16 cellular contexts compared by ENCODE assay signal in the genomic region with DNA sequence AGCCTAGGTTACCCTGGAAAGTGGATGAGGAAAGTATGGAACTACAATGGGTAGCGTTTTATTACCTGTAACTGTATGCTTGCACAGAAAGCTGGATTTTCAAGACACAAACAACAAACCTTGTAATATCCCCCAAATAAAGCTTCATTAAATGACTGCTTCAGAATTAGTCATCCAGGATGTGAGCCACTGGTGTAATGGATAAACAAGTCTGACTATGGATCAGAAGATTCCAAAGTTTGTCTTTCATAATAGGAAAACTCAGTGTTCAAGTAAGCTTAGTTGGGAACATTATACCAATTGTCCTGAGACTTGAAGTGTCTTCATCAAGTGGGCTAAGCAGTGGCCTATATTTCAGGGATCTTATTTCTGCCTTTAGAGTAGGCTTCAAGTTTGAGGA.
DNase-seq lines count a peak whose midpoint lies in the region; ATAC-seq and TF ChIP-seq lines count a peak whose summit lies in the region.
"Had no signal": no experiment of that assay in that cellular context is flagged by ENCODE, and none has a peak within 500 bp of the region (broad histone marks: within the 10 kb centered on the region; RNA-seq: fewer than 3 reads in every experiment).

No MANE protein-coding gene starts in this region.

- 0 out of 5 replicates have a peak overlapping the region, but pooled peaks of 1 of the 2 experiments have one; percentile 70 for H3K4me3 Mint-ChIP-seq in H9
- H3K4me3 Mint-ChIP-seq in activated T-helper 17 cell treated with anti-CD3 and anti-CD28 coated beads, Interleukin-2, amount 50 U/mL, for 72 hours = no peak overlapping the region
- no peak overlapping the region for H3K4me3 Mint-ChIP-seq in CD4-positive, alpha-beta T cell

- H3K27me3 ChIP-seq in H9 (ENCODE audit: insufficient read depth, low read length) (no peaks in the 10 kb centered on the region), SK-N-SH (ENCODE audit: insufficient read depth) (no peaks in the 10 kb centered on the region), fibroblast of lung (ENCODE audit: control insufficient read depth, insufficient read depth, low read length) (no peaks in the 10 kb centered on the region)
- H3K27me3 ChIP-seq in CD4-positive, alpha-beta T cell (ENCODE audit: control insufficient read depth, insufficient read depth, low read length) = no peaks in the 10 kb centered on the region
- H3K27me3 ChIP-seq: BLaER1 treated with 17β-estradiol and CSF1 and Interleukin-3, amounts not matched to agents 10 nM and 100 nM; suprapubic skin had no signal

- peak overlapping the region; percentile 78 for H2AK5ac ChIP-seq in H9 (ENCODE audit: insufficient read length, low read length)

- no peaks in the 10 kb centered on the region for H4K20me1 ChIP-seq in H9 (ENCODE audit: control insufficient read depth, insufficient read depth, insufficient read length)
- no peaks in the 10 kb centered on the region for H4K20me1 ChIP-seq in SK-N-SH (ENCODE audit: insufficient read depth)
- H4K20me1 ChIP-seq in fibroblast of lung (ENCODE audit: control insufficient read depth, extremely low read depth, insufficient read depth, low read length) = no peaks in the 10 kb centered on the region
- H4K20me1 ChIP-seq: BLaER1 treated with 17β-estradiol and CSF1 and Interleukin-3, amounts not matched to agents 10 nM and 100 nM had no signal

- DNase-seq in H9 = no peak
- no peak for DNase-seq in SK-N-SH
- peak; percentile 48 to 61 for DNase-seq in fibroblast of lung (ENCODE audit: low read depth in 2 of 2)
- peak; percentile 35 for DNase-seq in skeletal muscle cell (ENCODE audit: low read depth)
- DNase-seq in ureter (ENCODE audit: low spot score) = no peak
- no peak for DNase-seq in CD4-positive, alpha-beta T cell
- DNase-seq: DMS153, foreskin melanocyte, NCI-H1694, NCI-H510A treated with DMSO at 0.1 percent for 48 hours, OCI-M1 had no signal

- H3K4me1 ChIP-seq in H9 (ENCODE audit: insufficient read depth, low read length) (peaks cover 9% of the 10 kb centered on the region; the same call in 1 of the 2 replicates), SK-N-SH (ENCODE audit: control insufficient read depth in 1 of 2, insufficient read depth in 2 of 2, low read depth in 1 of 2, low read length in 1 of 2) (peaks cover 3 to 13% of the 10 kb centered on the region in 2 experiments; a peak in 2 of 4 replicates), fibroblast of lung (ENCODE audit: control insufficient read depth, extremely low read depth, insufficient read depth, low read length) (no peaks in the 10 kb centered on the region)
- H3K4me1 ChIP-seq: BLaER1 treated with 17β-estradiol and CSF1 and Interleukin-3, amounts not matched to agents 10 nM and 100 nM; suprapubic skin had no signal

- H3K23ac ChIP-seq in H9 (ENCODE audit: insufficient read length, low read depth, low read length) = no peak overlapping the region

- H3K9me3 Mint-ChIP-seq in H9 = peaks cover 3 to 7% of the 10 kb centered on the region in 2 experiments; a peak in 3 of 5 replicates
- H3K9me3 Mint-ChIP-seq in activated T-helper 17 cell treated with anti-CD3 and anti-CD28 coated beads, Interleukin-2, amount 50 U/mL, for 72 hours = peaks cover 18% of the 10 kb centered on the region
- peaks cover 7% of the 10 kb centered on the region for H3K9me3 Mint-ChIP-seq in CD4-positive, alpha-beta T cell
- H3K9me3 Mint-ChIP-seq: brain had no signal

- no peaks in the 10 kb centered on the region for H3K9me2 ChIP-seq in SK-N-SH

- no peak overlapping the region for H2BK20ac ChIP-seq in H9 (ENCODE audit: low read depth, low read length, poor library complexity, severe bottlenecking)

- H3K4me3 ChIP-seq in SK-N-SH (ENCODE audit: low read depth in 2 of 2, low read length in 1 of 2) (no peak overlapping the region; a peak in 1 of 4 replicates), fibroblast of lung (replicated peaks in 1 of 4; ENCODE audit: control extremely low read depth in 1 of 4, insufficient read depth in 1 of 4, low read depth in 3 of 4, low read length in 4 of 4) (no peak overlapping the region), skeletal muscle cell (ENCODE audit: low read depth, low read length) (no peak overlapping the region)
- H3K4me3 ChIP-seq: BLaER1 treated with 17β-estradiol and CSF1 and Interleukin-3, amounts not matched to agents 10 nM and 100 nM; lung; suprapubic skin had no signal

- H3K14ac ChIP-seq in H9 (ENCODE audit: insufficient read depth, low read length) = no peak overlapping the region

- TF ChIP-seq CTCF in H9 (conservative IDR thresholded peaks at IDR 0.05) = no peak
- TF ChIP-seq CTCF in SK-N-SH (IDR thresholded peaks at IDR 0.05) = no peak
- TF ChIP-seq CTCF in fibroblast of lung (conservative IDR thresholded peaks at IDR 0.05 in 1 of 2, IDR thresholded peaks at IDR 0.05 in 1 of 2; ENCODE audit: low read depth in 1 of 2, low read length in 2 of 2) = no peak
- no peak for TF ChIP-seq CTCF in CD4-positive, alpha-beta T cell (IDR thresholded peaks at IDR 0.05)

- H3F3A ChIP-seq in SK-N-SH (replicated peaks; ENCODE audit: insufficient read depth) = peaks cover 11% of the 10 kb centered on the region

- H2BK5ac ChIP-seq in H9 (ENCODE audit: insufficient read length, low read length) = peak overlapping the region; percentile 23

- intact Hi-C loops in CD4-positive, alpha-beta T cell (cut with DNase I, micrococcal nuclease) = no loop called here

- peak overlapping the region in 2 of 3 experiments; percentile 86 to 93; a peak in 4 of 7 replicates for H3K27ac Mint-ChIP-seq in H9
- H3K27ac Mint-ChIP-seq in activated T-helper 17 cell treated with anti-CD3 and anti-CD28 coated beads, Interleukin-2, amount 50 U/mL, for 72 hours = no peak overlapping the region
- H3K27ac Mint-ChIP-seq in CD4-positive, alpha-beta T cell = no peak overlapping the region

- no CpG with 5 or more reads among the region's 1 CpG for WGBS in H9 (ENCODE audit: extremely low coverage, insufficient read length, low lambda C conversion rate)
- 71% methylated on average over 1 of the region's 1 CpG for WGBS in SK-N-SH (ENCODE audit: low lambda C conversion rate)

- peaks cover 34 to 40% of the 10 kb centered on the region in 2 experiments for H3K4me1 Mint-ChIP-seq in H9
- H3K4me1 Mint-ChIP-seq in activated T-helper 17 cell treated with anti-CD3 and anti-CD28 coated beads, Interleukin-2, amount 50 U/mL, for 72 hours = no peaks in the 10 kb centered on the region
- H3K4me1 Mint-ChIP-seq in CD4-positive, alpha-beta T cell (ENCODE audit: low read depth) = no peaks in the 10 kb centered on the region

- no peaks in the 10 kb centered on the region for H3K79me1 ChIP-seq in H9 (ENCODE audit: insufficient read depth, low read depth, low read length, poor library complexity, severe bottlenecking)

- H2AFZ ChIP-seq in H9 (ENCODE audit: low read length) (no peak overlapping the region), SK-N-SH (ENCODE audit: low read depth) (peak overlapping the region; percentile 65), fibroblast of lung (ENCODE audit: low read length) (no peak overlapping the region)

- H3K9ac ChIP-seq in H9 (ENCODE audit: extremely low read depth, insufficient read length, low read length) (no peak overlapping the region), SK-N-SH (no peak overlapping the region), fibroblast of lung (ENCODE audit: insufficient read depth, low read length) (no peak overlapping the region)
- H3K9ac ChIP-seq: BLaER1 treated with 17β-estradiol and CSF1 and Interleukin-3, amounts not matched to agents 10 nM and 100 nM had no signal

- ATAC-seq in activated T-helper 17 cell treated with anti-CD3 and anti-CD28 coated beads, Interleukin-2, amount 50 U/mL, for 72 hours (replicated peaks) = no peak
- ATAC-seq in CD4-positive, alpha-beta T cell (ENCODE audit: poor library complexity) = no peak

- H3K23me2 ChIP-seq in H9 (ENCODE audit: insufficient read length, low read depth, low read length, poor library complexity, severe bottlenecking) = no peaks in the 10 kb centered on the region

- H3K27me3 Mint-ChIP-seq in H9 (ENCODE audit: low read depth) = no peaks in the 10 kb centered on the region
- H3K27me3 Mint-ChIP-seq in activated T-helper 17 cell treated with anti-CD3 and anti-CD28 coated beads, Interleukin-2, amount 50 U/mL, for 72 hours = no peaks in the 10 kb centered on the region
- H3K27me3 Mint-ChIP-seq in CD4-positive, alpha-beta T cell = no peaks in the 10 kb centered on the region
- H3K27me3 Mint-ChIP-seq: brain had no signal

- peak overlapping the region; percentile 69 for H3K4me2 ChIP-seq in H9 (ENCODE audit: insufficient read depth, insufficient read length, low read length)
- H3K4me2 ChIP-seq in SK-N-SH = peak overlapping the region; percentile 42
- H3K4me2 ChIP-seq in fibroblast of lung (ENCODE audit: extremely low read depth, insufficient read depth, low read length) = no peak overlapping the region
- H3K4me2 ChIP-seq: BLaER1 treated with 17β-estradiol and CSF1 and Interleukin-3, amounts not matched to agents 10 nM and 100 nM had no signal

- peaks cover 2 to 22% (median 18%) of the 10 kb centered on the region in 3 experiments for H3K36me3 Mint-ChIP-seq in H9 (ENCODE audit: insufficient read depth in 1 of 3, low read depth in 3 of 3)
- H3K36me3 Mint-ChIP-seq in activated T-helper 17 cell treated with anti-CD3 and anti-CD28 coated beads, Interleukin-2, amount 50 U/mL, for 72 hours (ENCODE audit: low read depth) = no peaks in the 10 kb centered on the region
- H3K36me3 Mint-ChIP-seq in CD4-positive, alpha-beta T cell (ENCODE audit: low read depth) = no peaks in the 10 kb centered on the region
- H3K36me3 Mint-ChIP-seq: brain had no signal

- no peak overlapping the region for H3K18ac ChIP-seq in H9 (ENCODE audit: insufficient read length, low read depth, low read length)

- H4K91ac ChIP-seq in H9 (ENCODE audit: insufficient read length, low read depth, low read length) = no peak overlapping the region

- H3T11ph ChIP-seq in H9 (ENCODE audit: low read length) = no peak overlapping the region

- POLR2A ChIA-PET in SK-N-SH (lab: Yijun Ruan, JAX) = no interaction called here
- POLR2A ChIA-PET in CD4-positive, alpha-beta T cell (lab: Charles Lee) = no interaction called here

- H3K4ac ChIP-seq in H9 (ENCODE audit: low read depth, low read length) = no peak overlapping the region

- no peak overlapping the region for H4K8ac ChIP-seq in H9 (replicated peaks; ENCODE audit: insufficient read length, low read depth, low read length)

- H3K9me3 ChIP-seq in H9 (ENCODE audit: control insufficient read depth, low read depth, low read length) = no peaks in the 10 kb centered on the region
- H3K9me3 ChIP-seq in SK-N-SH = no peaks in the 10 kb centered on the region
- no peaks in the 10 kb centered on the region for H3K9me3 ChIP-seq in fibroblast of lung (ENCODE audit: control insufficient read depth, insufficient read depth, low read depth, low read length)
- H3K9me3 ChIP-seq in CD4-positive, alpha-beta T cell (ENCODE audit: control insufficient read depth, low read length) = no peaks in the 10 kb centered on the region
- H3K9me3 ChIP-seq: BLaER1 treated with 17β-estradiol and CSF1 and Interleukin-3, amounts not matched to agents 10 nM and 100 nM; suprapubic skin had no signal

- CTCF ChIA-PET in SK-N-SH (lab: Yijun Ruan, JAX) = no interaction called here
- CTCF ChIA-PET in CD4-positive, alpha-beta T cell (lab: Charles Lee) = interaction anchor here (0.9 kb wide), 1 partner anchor 11 kb away, joined by 3 read pairs; no protein-coding TSS in a partner anchor

- no peak overlapping the region for H2BK15ac ChIP-seq in H9 (ENCODE audit: low read depth, low read length)

- H3K36me3 ChIP-seq in SK-N-SH (replicated peaks in 1 of 2; ENCODE audit: control insufficient read depth in 1 of 2, insufficient read depth in 2 of 2, low read length in 1 of 2) (no peaks in the 10 kb centered on the region), fibroblast of lung (ENCODE audit: control insufficient read depth, insufficient read depth, low read length) (no peaks in the 10 kb centered on the region)
- H3K36me3 ChIP-seq: BLaER1 treated with 17β-estradiol and CSF1 and Interleukin-3, amounts not matched to agents 10 nM and 100 nM; suprapubic skin had no signal

- H3K79me2 ChIP-seq in H9 (ENCODE audit: insufficient read depth, low read length) (no peaks in the 10 kb centered on the region), SK-N-SH (ENCODE audit: insufficient read depth) (no peaks in the 10 kb centered on the region), fibroblast of lung (ENCODE audit: control insufficient read depth, insufficient read depth, low read length) (no peaks in the 10 kb centered on the region)

- TF ChIP-seq EP300 in SK-N-SH (IDR thresholded peaks at IDR 0.05; ENCODE audit: borderline replicate concordance in 1 of 2, low read depth in 1 of 2, low read length in 1 of 2) = no peak

- H3K27ac ChIP-seq in H9 (ENCODE audit: insufficient read length, low read depth, low read length) = peak overlapping the region; percentile 88
- peak overlapping the region in 1 of 2 experiments; percentile 28; a peak in 1 of 4 replicates for H3K27ac ChIP-seq in SK-N-SH (ENCODE audit: low read depth in 2 of 2, low read length in 1 of 2)
- H3K27ac ChIP-seq in fibroblast of lung (ENCODE audit: insufficient read depth, low read length) = no peak overlapping the region
- no peak overlapping the region for H3K27ac ChIP-seq in CD4-positive, alpha-beta T cell (ENCODE audit: low read depth, low read length)
- H3K27ac ChIP-seq: BLaER1 treated with 17β-estradiol and CSF1 and Interleukin-3, amounts not matched to agents 10 nM and 100 nM; suprapubic skin had no signal

- no peak overlapping the region for H4K5ac ChIP-seq in H9 (ENCODE audit: insufficient read length, low read depth, low read length)

- H3K56ac ChIP-seq in H9 (ENCODE audit: insufficient read length, low read depth, low read length) = no peak overlapping the region

- H2BK12ac ChIP-seq in H9 (ENCODE audit: insufficient read length, low read depth, low read length) = no peak overlapping the region

- H2BK120ac ChIP-seq in H9 (ENCODE audit: low read depth, low read length, poor library complexity, severe bottlenecking) = no peak overlapping the region

- no peak for TF ChIP-seq RAD21 in SK-N-SH (IDR thresholded peaks at IDR 0.05; ENCODE audit: low read length)

Comparison
In these comparisons a context has a peak if more than half of its experiments do, and no peak if none do; other contexts are left out.
1. DNase-seq: peak in fibroblast of lung (2 of 2) and skeletal muscle cell (single experiment); none in H9 (single experiment), SK-N-SH (single experiment), ureter (single experiment) and CD4-positive, alpha-beta T cell (0 of 10).
2. H3K27ac Mint-ChIP-seq: peak in H9 (2 of 3); none in activated T-helper 17 cell treated with anti-CD3 and anti-CD28 coated beads, Interleukin-2, amount 50 U/mL, for 72 hours (single experiment) and CD4-positive, alpha-beta T cell (single experiment).